ENCODE assay signal across 1 cellular context in the genomic region with DNA sequence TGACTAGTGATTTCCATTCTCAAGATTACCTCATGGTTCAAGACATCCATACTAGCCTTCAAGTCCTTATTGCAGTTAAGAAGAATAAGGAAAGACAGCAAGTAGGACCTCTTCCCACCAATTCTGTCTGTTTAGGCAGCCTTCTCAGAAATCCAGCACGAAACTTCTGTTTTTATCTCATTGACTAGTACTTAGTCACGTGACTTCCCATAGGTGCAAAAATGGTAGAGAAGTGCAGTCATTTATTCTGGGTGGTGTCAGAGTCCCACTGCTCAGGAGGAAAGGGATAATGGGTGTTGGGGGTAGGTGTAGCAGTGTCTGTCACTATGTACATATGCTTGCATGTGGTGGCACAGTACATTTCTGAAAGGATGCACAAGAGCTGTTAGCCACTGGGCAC.
TF ChIP-seq lines count a peak whose summit lies in the region.

No MANE protein-coding gene starts in this region.

TF ChIP-seq in GM12878, 131 proteins besides CTCF, POLR2A, EP300 and RAD21:
- TF ChIP-seq BHLHE40 (IDR thresholded peaks at IDR 0.05; ENCODE audit: borderline replicate concordance in 1 of 2, low read depth in 2 of 2, low read length in 1 of 2) (no peak), BCL11A (IDR thresholded peaks at IDR 0.05; ENCODE audit: low read depth, low read length) (no peak), JUND (IDR thresholded peaks at IDR 0.05; ENCODE audit: low read depth, low read length) (no peak), ZNF384 (IDR thresholded peaks at IDR 0.05; ENCODE audit: borderline replicate concordance, low read depth, low read length) (no peak), NR2F1 (conservative IDR thresholded peaks at IDR 0.05) (no peak), RAD51 (IDR thresholded peaks at IDR 0.05) (peak; percentile 81)
- TF ChIP-seq, protein P1, sequence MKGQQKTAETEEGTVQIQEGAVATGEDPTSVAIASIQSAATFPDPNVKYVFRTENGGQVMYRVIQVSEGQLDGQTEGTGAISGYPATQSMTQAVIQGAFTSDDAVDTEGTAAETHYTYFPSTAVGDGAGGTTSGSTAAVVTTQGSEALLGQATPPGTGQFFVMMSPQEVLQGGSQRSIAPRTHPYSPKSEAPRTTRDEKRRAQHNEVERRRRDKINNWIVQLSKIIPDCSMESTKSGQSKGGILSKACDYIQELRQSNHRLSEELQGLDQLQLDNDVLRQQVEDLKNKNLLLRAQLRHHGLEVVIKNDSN (IDR thresholded peaks at IDR 0.05; ENCODE audit: borderline replicate concordance, extremely low read length, insufficient read depth, low read depth, low read length) = peak; percentile 27
